ENCODE assay signal across 16 cellular contexts in the genomic region with DNA sequence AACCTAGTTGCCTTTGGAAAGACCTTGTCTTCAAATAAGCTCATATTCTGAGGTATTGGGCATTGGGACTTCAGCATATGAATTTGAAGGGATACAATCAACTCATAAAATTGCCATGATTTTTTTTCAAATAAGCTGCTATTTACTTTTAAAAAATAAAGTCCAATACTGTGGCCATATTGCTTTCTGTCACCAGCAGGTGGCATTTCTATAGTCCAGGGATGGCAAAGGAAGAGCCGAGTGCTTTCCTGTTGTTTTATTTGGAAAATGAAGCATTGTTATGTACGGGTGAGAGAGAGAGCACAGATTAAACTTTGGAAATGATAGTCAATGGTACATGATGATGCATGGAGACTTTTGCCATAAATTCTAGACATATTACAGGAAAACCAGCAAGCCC.
"Had no signal": no experiment of that assay in that cellular context is flagged by ENCODE, and none has a peak within 500 bp of the region (broad histone marks: within the 10 kb centered on the region; RNA-seq: fewer than 3 reads in every experiment).

No MANE protein-coding gene starts in this region.

- H3K4me1 Mint-ChIP-seq: activated naive CD4-positive, alpha-beta T cell treated with anti-CD3 and anti-CD28 coated beads, Interleukin-2, amount 50 U/mL, for 24 hours; central memory CD8-positive, alpha-beta T cell; endodermal cell; stimulated activated naive B cell treated with anti-CD40 and anti-IgM and Interleukin-4, amounts not matched to agents 10 μg/mL and 1 μg/mL and 100 μg/mL, for 72 hours had no signal

- H3K4me1 ChIP-seq: ascending aorta, colonic mucosa had no signal

- H3K36me3 Mint-ChIP-seq: activated naive CD4-positive, alpha-beta T cell treated with anti-CD3 and anti-CD28 coated beads, Interleukin-2, amount 50 U/mL, for 24 hours; stimulated activated naive B cell treated with anti-CD40 and anti-IgM and Interleukin-4, amounts not matched to agents 10 μg/mL and 1 μg/mL and 100 μg/mL, for 72 hours had no signal

- ATAC-seq: left ventricle myocardium superior; right cardiac atrium; stimulated activated naive B cell treated with anti-CD40 and anti-IgM and Interleukin-4, amounts not matched to agents 10 μg/mL and 1 μg/mL and 100 μg/mL, for 72 hours had no signal

- H3K27ac Mint-ChIP-seq: activated naive CD4-positive, alpha-beta T cell treated with anti-CD3 and anti-CD28 coated beads, Interleukin-2, amount 50 U/mL, for 24 hours; endodermal cell; progenitor cell of endocrine pancreas; stimulated activated naive B cell treated with anti-CD40 and anti-IgM and Interleukin-4, amounts not matched to agents 10 μg/mL and 1 μg/mL and 100 μg/mL, for 72 hours had no signal

- H3K4me2 ChIP-seq: smooth muscle cell had no signal

- H3K4me3 Mint-ChIP-seq: activated naive CD4-positive, alpha-beta T cell treated with anti-CD3 and anti-CD28 coated beads, Interleukin-2, amount 50 U/mL, for 24 hours; central memory CD8-positive, alpha-beta T cell; endodermal cell; stimulated activated naive B cell treated with anti-CD40 and anti-IgM and Interleukin-4, amounts not matched to agents 10 μg/mL and 1 μg/mL and 100 μg/mL, for 72 hours had no signal

- H3K27me3 ChIP-seq: ascending aorta, colonic mucosa had no signal

- H3K4me3 ChIP-seq: ascending aorta, colonic mucosa, smooth muscle cell had no signal

- H3K9me3 ChIP-seq: ascending aorta, colonic mucosa had no signal

- H3K27ac ChIP-seq: ascending aorta, colonic mucosa, epithelial cell of prostate, WERI-Rb-1 had no signal

- H3K36me3 ChIP-seq: ascending aorta, colonic mucosa, WERI-Rb-1 had no signal

- H3K27me3 Mint-ChIP-seq: central memory CD8-positive, alpha-beta T cell; progenitor cell of endocrine pancreas; stimulated activated naive B cell treated with anti-CD40 and anti-IgM and Interleukin-4, amounts not matched to agents 10 μg/mL and 1 μg/mL and 100 μg/mL, for 72 hours had no signal

- DNase-seq: activated CD4-positive, alpha-beta T cell treated with anti-CD3 and anti-CD28 coated beads for 1 hour; activated gamma-delta T cell; colonic mucosa; foreskin fibroblast; left ventricle myocardium superior; right cardiac atrium; stimulated activated CD4-positive, alpha-beta T cell treated with anti-CD3 and anti-CD28 coated beads, Interleukin-4, amount 100 ng/mL, for 4 hours; stimulated activated naive B cell treated with anti-CD40 and anti-IgM and Interleukin-4, amounts not matched to agents 10 μg/mL and 1 μg/mL and 100 μg/mL, for 72 hours; WERI-Rb-1 had no signal

- H3K9me3 Mint-ChIP-seq: activated naive CD4-positive, alpha-beta T cell treated with anti-CD3 and anti-CD28 coated beads, Interleukin-2, amount 50 U/mL, for 24 hours had no signal
